In the genomic region with DNA sequence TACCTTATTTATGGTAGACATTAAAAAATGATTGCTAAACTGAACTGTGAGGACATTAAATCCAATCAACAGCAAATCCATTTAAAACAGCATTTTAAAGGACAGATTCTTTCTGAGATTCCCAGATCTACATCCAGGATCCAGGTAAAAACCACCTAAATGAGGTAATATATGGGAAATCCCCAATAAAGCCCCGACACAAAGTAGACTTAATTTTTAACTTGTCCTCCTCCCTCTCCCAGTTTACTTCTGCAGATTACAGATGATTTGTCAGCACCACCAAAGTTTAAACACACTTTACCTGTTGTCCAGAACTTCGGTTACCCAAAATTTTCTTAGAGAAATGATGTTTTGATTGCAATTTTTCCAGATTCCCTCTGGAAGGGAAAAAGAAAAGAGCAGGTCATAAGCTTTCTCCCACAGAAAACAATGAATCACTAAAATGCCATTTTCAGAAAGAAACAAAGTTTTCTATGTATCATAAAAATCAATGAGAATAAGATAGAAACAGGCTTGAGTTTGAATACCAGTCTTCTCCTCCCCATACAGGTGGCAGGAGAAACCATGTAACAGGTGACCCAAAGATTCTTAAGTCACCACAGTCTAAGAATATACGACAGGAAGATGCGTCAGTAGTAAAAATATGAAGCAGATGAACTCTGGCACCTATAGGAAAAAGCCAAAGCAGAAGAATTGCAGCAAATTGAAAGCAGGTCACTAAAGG, we compare ENCODE assay signal across 1 cellular context.
TF ChIP-seq lines count a peak whose summit lies in the region.

No MANE protein-coding gene starts in this region.

TF ChIP-seq in SK-N-SH, 30 proteins besides CTCF, POLR2A, EP300 and RAD21 (continued from another document):
- TF ChIP-seq FOSL2 (IDR thresholded peaks at IDR 0.05; ENCODE audit: borderline replicate concordance, low read depth) (no peak), NRF1 (IDR thresholded peaks at IDR 0.05; ENCODE audit: low read depth, low read length) (no peak), YY1 (IDR thresholded peaks at IDR 0.05; ENCODE audit: low read depth) (no peak), TCF12 (IDR thresholded peaks at IDR 0.05) (no peak), RXRA (IDR thresholded peaks at IDR 0.05; ENCODE audit: borderline replicate concordance, low read depth) (no peak), FOXJ3 (CRISPR knock-in tag; IDR thresholded peaks at IDR 0.05) (no peak), JUND (IDR thresholded peaks at IDR 0.05) (no peak)
- TF ChIP-seq, protein P1, sequence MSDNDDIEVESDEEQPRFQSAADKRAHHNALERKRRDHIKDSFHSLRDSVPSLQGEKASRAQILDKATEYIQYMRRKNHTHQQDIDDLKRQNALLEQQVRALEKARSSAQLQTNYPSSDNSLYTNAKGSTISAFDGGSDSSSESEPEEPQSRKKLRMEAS (IDR thresholded peaks at IDR 0.05; ENCODE audit: low read depth) = no peak
- TF ChIP-seq, protein P2, sequence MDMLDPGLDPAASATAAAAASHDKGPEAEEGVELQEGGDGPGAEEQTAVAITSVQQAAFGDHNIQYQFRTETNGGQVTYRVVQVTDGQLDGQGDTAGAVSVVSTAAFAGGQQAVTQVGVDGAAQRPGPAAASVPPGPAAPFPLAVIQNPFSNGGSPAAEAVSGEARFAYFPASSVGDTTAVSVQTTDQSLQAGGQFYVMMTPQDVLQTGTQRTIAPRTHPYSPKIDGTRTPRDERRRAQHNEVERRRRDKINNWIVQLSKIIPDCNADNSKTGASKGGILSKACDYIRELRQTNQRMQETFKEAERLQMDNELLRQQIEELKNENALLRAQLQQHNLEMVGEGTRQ (IDR thresholded peaks at IDR 0.05; ENCODE audit: borderline replicate concordance, low read depth, low read length) = no peak
